34 cellular contexts compared by ENCODE assay signal in genomic region chr9:75950983-75951382, GRCh38.
A peak's percentile ranks its signal among the peaks of the same experiment; 100 is the strongest.
DNase-seq lines count a peak whose midpoint lies in the region; ATAC-seq, FAIRE-seq and TF ChIP-seq lines count a peak whose summit lies in the region.
"Had no signal": no experiment of that assay in that cellular context is flagged by ENCODE, and none has a peak within 500 bp of the region (broad histone marks: within the 10 kb centered on the region; RNA-seq: fewer than 3 reads in every experiment).

No MANE protein-coding gene starts in this region.

- CTCF ChIA-PET in A549 (lab: Yijun Ruan, JAX): no interaction called here

- no peak for TF ChIP-seq RAD21 in A549 (conservative IDR thresholded peaks at IDR 0.05 in 1 of 2, IDR thresholded peaks at IDR 0.05 in 1 of 2)

- peaks cover 21% of the 10 kb centered on the region; the same call in 2 of the 3 replicates for H3K4me1 ChIP-seq in A549
- H3K4me1 ChIP-seq in mucosa of descending colon (ENCODE audit: low read depth): peaks cover 21% of the 10 kb centered on the region
- H3K4me1 ChIP-seq: lower lobe of right lung, suprapubic skin had no signal

- H3K4me3 Mint-ChIP-seq in effector memory CD8-positive, alpha-beta T cell: no peak overlapping the region
- H3K4me3 Mint-ChIP-seq in CD14-positive monocyte: no peak overlapping the region
- H3K4me3 Mint-ChIP-seq: activated CD4-positive, alpha-beta memory T cell treated with anti-CD3 and anti-CD28 coated beads for 36 hours; activated naive CD4-positive, alpha-beta T cell treated with anti-CD3 and anti-CD28 coated beads, Interleukin-2, amount 50 U/mL, for 24 hours; CD4-positive, alpha-beta T cell; H9; neural progenitor cell; stimulated activated memory B cell treated with anti-CD40 and anti-IgM and Interleukin-4, amounts not matched to agents 10 μg/mL and 1 μg/mL and 100 μg/mL, for 72 hours; T-helper 17 cell had no signal

- POLR2A ChIA-PET in A549 (lab: Yijun Ruan, JAX): no interaction called here

- WGBS in A549 (ENCODE audit: missing lambda C conversion rate): 13% methylated on average over 2 of the region's 2 CpGs

- H3K27me3 Mint-ChIP-seq in effector memory CD8-positive, alpha-beta T cell: no peaks in the 10 kb centered on the region
- peaks cover 0 to 2% (median 0%) of the 10 kb centered on the region in 3 donors for H3K27me3 Mint-ChIP-seq in CD14-positive monocyte (ENCODE audit: low read depth in 3 of 3)
- H3K27me3 Mint-ChIP-seq: activated CD4-positive, alpha-beta memory T cell treated with anti-CD3 and anti-CD28 coated beads for 36 hours; activated naive CD4-positive, alpha-beta T cell treated with anti-CD3 and anti-CD28 coated beads, Interleukin-2, amount 50 U/mL, for 24 hours; CD4-positive, alpha-beta T cell; progenitor cell of endocrine pancreas; stimulated activated memory B cell treated with anti-CD40 and anti-IgM and Interleukin-4, amounts not matched to agents 10 μg/mL and 1 μg/mL and 100 μg/mL, for 72 hours; T-helper 17 cell had no signal

- no peaks in the 10 kb centered on the region for H3K36me3 Mint-ChIP-seq in effector memory CD8-positive, alpha-beta T cell (ENCODE audit: insufficient read depth)
- peaks cover 14 to 24% of the 10 kb centered on the region in 2 donors for H3K36me3 Mint-ChIP-seq in CD14-positive monocyte
- H3K36me3 Mint-ChIP-seq: stimulated activated memory B cell treated with anti-CD40 and anti-IgM and Interleukin-4, amounts not matched to agents 10 μg/mL and 1 μg/mL and 100 μg/mL, for 72 hours had no signal

- DNase-seq in A549 (ENCODE audit: low read depth in 1 of 2, low spot score in 1 of 2): peak; percentile 5 to 60
- DNase-seq in LoVo (ENCODE audit: low spot score): peak; percentile 70
- peak; percentile 35 for DNase-seq in fibroblast of pulmonary artery (ENCODE audit: low read depth)
- DNase-seq in mucosa of descending colon: peak in 1 of 3 donors; percentile 63
- no peak for DNase-seq in effector memory CD8-positive, alpha-beta T cell
- no peak for DNase-seq in CD14-positive monocyte (ENCODE audit: low spot score)
- DNase-seq: 8988T; activated CD4-positive, alpha-beta memory T cell treated with anti-CD3 and anti-CD28 coated beads for 36 hours; activated CD4-positive, CD25-positive, alpha-beta regulatory T cell treated with anti-CD3 and anti-CD28 coated beads, Interleukin-2, amount 50 U/mL, for 72 hours; activated CD8-positive, alpha-beta memory T cell treated with anti-CD3 and anti-CD28 coated beads, Interleukin-2, amount 50 U/mL, for 48 hours; amygdala; CD4-positive, alpha-beta T cell; DMS 273 treated with DMSO at 0.1 percent for 48 hours; H9; KBM-7; lower lobe of right lung; MG63; NCI-H2081; NCI-H2227 treated with DMSO at 0.1 percent for 48 hours; sigmoid colon; SK-N-SH; stimulated activated CD4-positive, alpha-beta T cell treated with anti-CD3 and anti-CD28 coated beads, Interleukin-4, amount 100 ng/mL, for 4 hours; T-helper 17 cell had no signal

- H3K9me3 Mint-ChIP-seq in effector memory CD8-positive, alpha-beta T cell: peaks cover 0 to 2% of the 10 kb centered on the region in 2 donors
- H3K9me3 Mint-ChIP-seq in CD14-positive monocyte: peaks cover 0 to 5% (median 3%) of the 10 kb centered on the region in 7 donors
- H3K9me3 Mint-ChIP-seq: H9; stimulated activated memory B cell treated with anti-CD40 and anti-IgM and Interleukin-4, amounts not matched to agents 10 μg/mL and 1 μg/mL and 100 μg/mL, for 72 hours had no signal

- FAIRE-seq in A549 (lab: Jason Lieb, UNC): peak; percentile 13
- FAIRE-seq: islet of Langerhans had no signal

- no peak overlapping the region for H3K27ac Mint-ChIP-seq in effector memory CD8-positive, alpha-beta T cell
- H3K27ac Mint-ChIP-seq in CD14-positive monocyte: no peak overlapping the region
- H3K27ac Mint-ChIP-seq: activated CD4-positive, alpha-beta memory T cell treated with anti-CD3 and anti-CD28 coated beads for 36 hours; activated naive CD4-positive, alpha-beta T cell treated with anti-CD3 and anti-CD28 coated beads, Interleukin-2, amount 50 U/mL, for 24 hours; activated T-helper 2 cell treated with anti-CD3 and anti-CD28 coated beads, Interferon-gamma antibody, Interleukin-2, Interleukin-4, amounts not matched to agents 10 μg/mL and 5 μg/mL and 100 μg/mL, durations not matched to agents 14 hours and 24 hours and 36 hours; CD4-positive, alpha-beta T cell; H9; neural progenitor cell; progenitor cell of endocrine pancreas; stimulated activated memory B cell treated with anti-CD40 and anti-IgM and Interleukin-4, amounts not matched to agents 10 μg/mL and 1 μg/mL and 100 μg/mL, for 72 hours; T-helper 17 cell had no signal

- TF ChIP-seq CTCF in A549 (IDR thresholded peaks at IDR 0.05): no peak
- TF ChIP-seq CTCF in fibroblast of pulmonary artery (IDR thresholded peaks at IDR 0.05; ENCODE audit: low read length, missing control alignments): no peak
- TF ChIP-seq CTCF in mucosa of descending colon (IDR thresholded peaks at IDR 0.05): no peak
- TF ChIP-seq CTCF in CD14-positive monocyte (IDR thresholded peaks at IDR 0.05): no peak

- ATAC-seq in A549 (peak; percentile 47 to 87; a peak in 4 of 6 replicates), mucosa of descending colon (peak; percentile 94), GM21390 (IDR thresholded peaks at IDR 0.05; ENCODE audit: unreplicated experiment) (no peak), HG02981 (IDR thresholded peaks at IDR 0.05; ENCODE audit: unreplicated experiment) (no peak)
- no peak for ATAC-seq in effector memory CD8-positive, alpha-beta T cell (replicated peaks)
- ATAC-seq: lower lobe of right lung; stimulated activated memory B cell treated with anti-CD40 and anti-IgM and Interleukin-4, amounts not matched to agents 10 μg/mL and 1 μg/mL and 100 μg/mL, for 72 hours; T-helper 17 cell had no signal

- peak overlapping the region; percentile 37 to 40; a peak in 3 of 6 replicates for H3K27ac ChIP-seq in A549
- H3K27ac ChIP-seq: cardiac muscle cell, coronary artery, lower lobe of right lung, neural progenitor cell, sigmoid colon, suprapubic skin had no signal

- H3K9me3 ChIP-seq in A549 (no peaks in the 10 kb centered on the region), mucosa of descending colon (no peaks in the 10 kb centered on the region)
- H3K9me3 ChIP-seq: lower lobe of right lung, MG63, sigmoid colon, SK-N-SH, suprapubic skin had no signal

- no peak for TF ChIP-seq POLR2A in A549 (IDR thresholded peaks at IDR 0.05; ENCODE audit: low read length)

- H3K4me3 ChIP-seq in A549 (no peak overlapping the region), fibroblast of pulmonary artery (replicated peaks; ENCODE audit: low read depth, low read length) (no peak overlapping the region), mucosa of descending colon (no peak overlapping the region)
- H3K4me3 ChIP-seq: cardiac muscle cell, coronary artery, lower lobe of right lung, MG63, neural progenitor cell, sigmoid colon, suprapubic skin had no signal

- peak overlapping the region; percentile 54 for H3K4me2 ChIP-seq in A549
- H3K4me2 ChIP-seq: neural progenitor cell, SK-N-SH had no signal

- TF ChIP-seq EP300 in A549 (IDR thresholded peaks at IDR 0.05): no peak

- no peaks in the 10 kb centered on the region for H3K36me3 ChIP-seq in mucosa of descending colon (ENCODE audit: low read depth)
- H3K36me3 ChIP-seq: cardiac muscle cell, lower lobe of right lung, MG63, neural progenitor cell, sigmoid colon, suprapubic skin had no signal

- H3K4me1 Mint-ChIP-seq in effector memory CD8-positive, alpha-beta T cell (ENCODE audit: low read depth in 2 of 2): no peaks in the 10 kb centered on the region
- H3K4me1 Mint-ChIP-seq in CD14-positive monocyte: no peaks in the 10 kb centered on the region
- H3K4me1 Mint-ChIP-seq: stimulated activated memory B cell treated with anti-CD40 and anti-IgM and Interleukin-4, amounts not matched to agents 10 μg/mL and 1 μg/mL and 100 μg/mL, for 72 hours had no signal

- intact Hi-C loops in mucosa of descending colon (cut with DNase I, micrococcal nuclease): no loop called here
- intact Hi-C loops in CD14-positive monocyte (cut with micrococcal nuclease): no loop called here

TF ChIP-seq in A549, 52 proteins besides CTCF, POLR2A, EP300 and RAD21:
- TF ChIP-seq FOSL2 (IDR thresholded peaks at IDR 0.05) (no peak), FOSL2 (CRISPR knock-in tag; IDR thresholded peaks at IDR 0.05) (peak; percentile 38; the same call in 1 of the 2 replicates), ZC3H11A (IDR thresholded peaks at IDR 0.05) (no peak), ESRRA (IDR thresholded peaks at IDR 0.05; ENCODE audit: borderline replicate concordance, low read length) (no peak), EHF (CRISPR knock-in tag; IDR thresholded peaks at IDR 0.05) (no peak), PBX3 (IDR thresholded peaks at IDR 0.05) (no peak), HOXB13 (CRISPR knock-in tag; IDR thresholded peaks at IDR 0.05; ENCODE audit: low read depth) (no peak), E2F6 (IDR thresholded peaks at IDR 0.05; ENCODE audit: borderline replicate concordance, low read depth) (no peak), CHD4 (IDR thresholded peaks at IDR 0.05; ENCODE audit: borderline replicate concordance) (no peak), TFCP2L1 (CRISPR knock-in tag; IDR thresholded peaks at IDR 0.05) (no peak), HEYL (CRISPR knock-in tag; IDR thresholded peaks at IDR 0.05) (no peak), KDM5A (IDR thresholded peaks at IDR 0.05) (no peak), RCOR1 (IDR thresholded peaks at IDR 0.05; ENCODE audit: low read depth, low read length) (no peak), JUNB (IDR thresholded peaks at IDR 0.05) (0 out of 2 replicates have a peak, but pooled peaks have one; percentile 17), EHMT2 (IDR thresholded peaks at IDR 0.05; ENCODE audit: low read depth) (no peak)

Comparison
In these comparisons a context has a peak if more than half of its experiments do, and no peak if none do; other contexts are left out.
1. ATAC-seq: peak in A549 (2 of 2) and mucosa of descending colon (single experiment); none in GM21390 (single experiment), HG02981 (single experiment) and effector memory CD8-positive, alpha-beta T cell (single experiment).
2. DNase-seq: peak in A549 (2 of 2), LoVo (single experiment) and fibroblast of pulmonary artery (single experiment); none in effector memory CD8-positive, alpha-beta T cell (0 of 3) and CD14-positive monocyte (single experiment).